In the genomic region with DNA sequence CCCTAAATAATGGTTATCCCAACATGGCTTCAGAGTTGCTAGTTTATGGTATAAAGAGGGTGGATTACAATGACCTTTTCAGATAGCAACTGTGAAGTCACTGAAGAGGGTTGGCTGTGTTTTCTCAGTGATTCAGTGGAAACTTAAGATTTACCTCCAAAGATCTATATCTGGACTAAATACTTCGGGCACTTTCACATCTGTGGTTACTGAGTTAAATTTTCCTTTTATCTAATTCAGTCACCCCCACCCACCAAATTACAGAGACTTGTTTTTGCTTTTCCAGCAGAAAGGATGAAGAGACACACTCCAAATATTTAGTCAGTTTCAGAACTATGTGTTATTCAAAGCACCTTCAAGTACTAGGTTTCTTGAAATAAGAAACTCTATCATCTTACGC, we compare ENCODE assay signal across 25 cellular contexts.
A peak's percentile ranks its signal among the peaks of the same experiment; 100 is the strongest.
DNase-seq lines count a peak whose midpoint lies in the region; ATAC-seq and TF ChIP-seq lines count a peak whose summit lies in the region.
"Had no signal": no experiment of that assay in that cellular context is flagged by ENCODE, and none has a peak within 500 bp of the region (broad histone marks: within the 10 kb centered on the region; RNA-seq: fewer than 3 reads in every experiment).

No MANE protein-coding gene starts in this region.

- H3K36me3 Mint-ChIP-seq in activated CD8-positive, alpha-beta T cell treated with anti-CD3 and anti-CD28 coated beads for 36 hours (ENCODE audit: low read depth), result no peaks in the 10 kb centered on the region
- H3K36me3 Mint-ChIP-seq in activated CD8-positive, alpha-beta T cell treated with anti-CD3 and anti-CD28 coated beads, Interleukin-2, amount 10 ng/mL, durations not matched to agents 7 days and 5 days (ENCODE audit: low read depth), result no peaks in the 10 kb centered on the region
- H3K36me3 Mint-ChIP-seq in activated naive CD8-positive, alpha-beta T cell treated with anti-CD3 and anti-CD28 coated beads for 36 hours, result peaks cover 24% of the 10 kb centered on the region
- H3K36me3 Mint-ChIP-seq in stimulated activated naive CD8-positive, alpha-beta T cell treated with anti-CD3 and anti-CD28 coated beads, Interleukin-15, Interleukin-2, amounts not matched to agents 100 ng/mL and 50 ng/mL, for 24 hours (ENCODE audit: low read depth), result no peaks in the 10 kb centered on the region
- H3K36me3 Mint-ChIP-seq: activated CD8-positive, alpha-beta memory T cell treated with anti-CD3 and anti-CD28 coated beads, Interleukin-2, amount 10 ng/mL, durations not matched to agents 7 days and 5 days; activated naive CD8-positive, alpha-beta T cell treated with anti-CD3 and anti-CD28 coated beads, Interleukin-2, amount 10 ng/mL, durations not matched to agents 7 days and 5 days; CD8-positive, alpha-beta T cell; natural killer cell had no signal

- H3K27me3 Mint-ChIP-seq in activated CD8-positive, alpha-beta T cell treated with anti-CD3 and anti-CD28 coated beads for 36 hours, result no peaks in the 10 kb centered on the region
- no peaks in the 10 kb centered on the region for H3K27me3 Mint-ChIP-seq in activated CD8-positive, alpha-beta T cell treated with anti-CD3 and anti-CD28 coated beads, Interleukin-2, amount 10 ng/mL, durations not matched to agents 7 days and 5 days (ENCODE audit: low read depth)
- H3K27me3 Mint-ChIP-seq in activated naive CD8-positive, alpha-beta T cell treated with anti-CD3 and anti-CD28 coated beads for 36 hours, result no peaks in the 10 kb centered on the region
- H3K27me3 Mint-ChIP-seq in stimulated activated naive CD8-positive, alpha-beta T cell treated with anti-CD3 and anti-CD28 coated beads, Interleukin-15, Interleukin-2, amounts not matched to agents 100 ng/mL and 50 ng/mL, for 24 hours, result no peaks in the 10 kb centered on the region
- H3K27me3 Mint-ChIP-seq: activated CD8-positive, alpha-beta memory T cell treated with anti-CD3 and anti-CD28 coated beads, Interleukin-2, amount 10 ng/mL, durations not matched to agents 7 days and 5 days; activated naive CD8-positive, alpha-beta T cell treated with anti-CD3 and anti-CD28 coated beads, Interleukin-2, amount 10 ng/mL, durations not matched to agents 7 days and 5 days; B cell had no signal

- TF ChIP-seq CTCF in activated CD8-positive, alpha-beta T cell treated with anti-CD3 and anti-CD28 coated beads for 36 hours (IDR thresholded peaks at IDR 0.05), result no peak
- TF ChIP-seq CTCF in fibroblast of the aortic adventitia (IDR thresholded peaks at IDR 0.05; ENCODE audit: insufficient read depth, low read length), result no peak

- H3K4me1 Mint-ChIP-seq in activated CD8-positive, alpha-beta T cell treated with anti-CD3 and anti-CD28 coated beads for 36 hours (ENCODE audit: low read depth), result peaks cover 23% of the 10 kb centered on the region
- no peaks in the 10 kb centered on the region for H3K4me1 Mint-ChIP-seq in activated CD8-positive, alpha-beta T cell treated with anti-CD3 and anti-CD28 coated beads, Interleukin-2, amount 10 ng/mL, durations not matched to agents 7 days and 5 days (ENCODE audit: low read depth)
- H3K4me1 Mint-ChIP-seq in activated naive CD8-positive, alpha-beta T cell treated with anti-CD3 and anti-CD28 coated beads for 36 hours, result peaks cover 37% of the 10 kb centered on the region
- H3K4me1 Mint-ChIP-seq in stimulated activated naive CD8-positive, alpha-beta T cell treated with anti-CD3 and anti-CD28 coated beads, Interleukin-15, Interleukin-2, amounts not matched to agents 100 ng/mL and 50 ng/mL, for 24 hours (ENCODE audit: low read depth), result peaks cover 63% of the 10 kb centered on the region
- H3K4me1 Mint-ChIP-seq: activated CD8-positive, alpha-beta memory T cell treated with anti-CD3 and anti-CD28 coated beads, Interleukin-2, amount 10 ng/mL, durations not matched to agents 7 days and 5 days; B cell; H9; natural killer cell had no signal

- CTCF ChIA-PET in activated CD8-positive, alpha-beta T cell treated with anti-CD3 and anti-CD28 coated beads for 36 hours (lab: Charles Lee), result interaction anchor here (1.6 kb wide), 1 partner anchor 12 kb away, joined by 3 read pairs; no protein-coding TSS in a partner anchor
- CTCF ChIA-PET in activated CD8-positive, alpha-beta T cell treated with anti-CD3 and anti-CD28 coated beads, Interleukin-2, amount 10 ng/mL, durations not matched to agents 7 days and 5 days (lab: Charles Lee), result no interaction called here

- DNase-seq in activated CD8-positive, alpha-beta T cell treated with anti-CD3 and anti-CD28 coated beads for 36 hours, result no peak
- no peak for DNase-seq in activated CD8-positive, alpha-beta T cell treated with anti-CD3 and anti-CD28 coated beads, Interleukin-2, amount 10 ng/mL, durations not matched to agents 7 days and 5 days
- DNase-seq in activated naive CD8-positive, alpha-beta T cell treated with anti-CD3 and anti-CD28 coated beads for 36 hours, result no peak
- DNase-seq in fibroblast of the aortic adventitia (ENCODE audit: low read depth) (peak; percentile 72), NCI-H69 (lab: John Stamatoyannopoulos, UW) (no peak)
- DNase-seq: activated CD8-positive, alpha-beta memory T cell treated with anti-CD3 and anti-CD28 coated beads, Interleukin-2, amount 10 ng/mL, durations not matched to agents 7 days and 5 days; activated naive CD8-positive, alpha-beta T cell treated with anti-CD3 and anti-CD28 coated beads, Interleukin-2, amount 10 ng/mL, durations not matched to agents 7 days and 5 days; CD8-positive, alpha-beta T cell; DMS 273 treated with DMSO at 0.1 percent for 48 hours; H9; kidney; natural killer cell; NCI-H1436; NCI-H2107; NCI-H446; NCI-H82; ovary; retina; stimulated activated CD4-positive, alpha-beta T cell treated with anti-CD3 and anti-CD28 coated beads, Interleukin-2, amount 100 ng/mL, for 24 hours; trophoblast cell had no signal

- no peak overlapping the region for H3K4me3 ChIP-seq in fibroblast of the aortic adventitia (ENCODE audit: low read depth, low read length)
- H3K4me3 ChIP-seq: ovary, SK-N-MC had no signal

- POLR2A ChIA-PET in activated CD8-positive, alpha-beta T cell treated with anti-CD3 and anti-CD28 coated beads for 36 hours (lab: Charles Lee), result no interaction called here
- POLR2A ChIA-PET in activated CD8-positive, alpha-beta T cell treated with anti-CD3 and anti-CD28 coated beads, Interleukin-2, amount 10 ng/mL, durations not matched to agents 7 days and 5 days (lab: Charles Lee), result no interaction called here

- peak overlapping the region; percentile 44 for H3K27ac Mint-ChIP-seq in activated CD8-positive, alpha-beta T cell treated with anti-CD3 and anti-CD28 coated beads for 36 hours
- no peak overlapping the region for H3K27ac Mint-ChIP-seq in activated CD8-positive, alpha-beta T cell treated with anti-CD3 and anti-CD28 coated beads, Interleukin-2, amount 10 ng/mL, durations not matched to agents 7 days and 5 days
- H3K27ac Mint-ChIP-seq in activated naive CD8-positive, alpha-beta T cell treated with anti-CD3 and anti-CD28 coated beads for 36 hours, result peak overlapping the region; percentile 85
- peak overlapping the region; percentile 93 for H3K27ac Mint-ChIP-seq in stimulated activated naive CD8-positive, alpha-beta T cell treated with anti-CD3 and anti-CD28 coated beads, Interleukin-15, Interleukin-2, amounts not matched to agents 100 ng/mL and 50 ng/mL, for 24 hours
- H3K27ac Mint-ChIP-seq: activated CD8-positive, alpha-beta memory T cell treated with anti-CD3 and anti-CD28 coated beads, Interleukin-2, amount 10 ng/mL, durations not matched to agents 7 days and 5 days; activated naive CD8-positive, alpha-beta T cell treated with anti-CD3 and anti-CD28 coated beads, Interleukin-2, amount 10 ng/mL, durations not matched to agents 7 days and 5 days; B cell; CD8-positive, alpha-beta T cell; H9; natural killer cell had no signal

- intact Hi-C loops in activated CD8-positive, alpha-beta T cell treated with anti-CD3 and anti-CD28 coated beads for 36 hours (cut with micrococcal nuclease), result no loop called here

- peak; percentile 86 for ATAC-seq in activated CD8-positive, alpha-beta T cell treated with anti-CD3 and anti-CD28 coated beads for 36 hours
- no peak for ATAC-seq in activated CD8-positive, alpha-beta T cell treated with anti-CD3 and anti-CD28 coated beads, Interleukin-2, amount 10 ng/mL, durations not matched to agents 7 days and 5 days
- ATAC-seq in esophagus mucosa, result no peak
- no peak for ATAC-seq in GM21423 (IDR thresholded peaks at IDR 0.05; ENCODE audit: unreplicated experiment)
- ATAC-seq: activated CD8-positive, alpha-beta memory T cell treated with anti-CD3 and anti-CD28 coated beads, Interleukin-2, amount 10 ng/mL, durations not matched to agents 7 days and 5 days; CD8-positive, alpha-beta T cell; natural killer cell had no signal

- H3K4me3 Mint-ChIP-seq in activated CD8-positive, alpha-beta T cell treated with anti-CD3 and anti-CD28 coated beads for 36 hours, result no peak overlapping the region
- no peak overlapping the region for H3K4me3 Mint-ChIP-seq in activated CD8-positive, alpha-beta T cell treated with anti-CD3 and anti-CD28 coated beads, Interleukin-2, amount 10 ng/mL, durations not matched to agents 7 days and 5 days
- no peak overlapping the region for H3K4me3 Mint-ChIP-seq in activated naive CD8-positive, alpha-beta T cell treated with anti-CD3 and anti-CD28 coated beads for 36 hours
- no peak overlapping the region for H3K4me3 Mint-ChIP-seq in stimulated activated naive CD8-positive, alpha-beta T cell treated with anti-CD3 and anti-CD28 coated beads, Interleukin-15, Interleukin-2, amounts not matched to agents 100 ng/mL and 50 ng/mL, for 24 hours
- H3K4me3 Mint-ChIP-seq: activated CD8-positive, alpha-beta memory T cell treated with anti-CD3 and anti-CD28 coated beads, Interleukin-2, amount 10 ng/mL, durations not matched to agents 7 days and 5 days; activated naive CD8-positive, alpha-beta T cell treated with anti-CD3 and anti-CD28 coated beads, Interleukin-2, amount 10 ng/mL, durations not matched to agents 7 days and 5 days; B cell; CD8-positive, alpha-beta T cell; H9; natural killer cell had no signal

- peaks cover 3% of the 10 kb centered on the region for H3K9me3 Mint-ChIP-seq in activated CD8-positive, alpha-beta T cell treated with anti-CD3 and anti-CD28 coated beads for 36 hours
- no peaks in the 10 kb centered on the region for H3K9me3 Mint-ChIP-seq in activated CD8-positive, alpha-beta T cell treated with anti-CD3 and anti-CD28 coated beads, Interleukin-2, amount 10 ng/mL, durations not matched to agents 7 days and 5 days (ENCODE audit: insufficient read depth)
- H3K9me3 Mint-ChIP-seq in activated naive CD8-positive, alpha-beta T cell treated with anti-CD3 and anti-CD28 coated beads for 36 hours, result peaks cover 13% of the 10 kb centered on the region
- H3K9me3 Mint-ChIP-seq in stimulated activated naive CD8-positive, alpha-beta T cell treated with anti-CD3 and anti-CD28 coated beads, Interleukin-15, Interleukin-2, amounts not matched to agents 100 ng/mL and 50 ng/mL, for 24 hours, result peaks cover 19% of the 10 kb centered on the region
- H3K9me3 Mint-ChIP-seq: CD8-positive, alpha-beta T cell; natural killer cell had no signal
